Comparison of ENCODE assay signal across 8 cellular contexts in the genomic region with DNA sequence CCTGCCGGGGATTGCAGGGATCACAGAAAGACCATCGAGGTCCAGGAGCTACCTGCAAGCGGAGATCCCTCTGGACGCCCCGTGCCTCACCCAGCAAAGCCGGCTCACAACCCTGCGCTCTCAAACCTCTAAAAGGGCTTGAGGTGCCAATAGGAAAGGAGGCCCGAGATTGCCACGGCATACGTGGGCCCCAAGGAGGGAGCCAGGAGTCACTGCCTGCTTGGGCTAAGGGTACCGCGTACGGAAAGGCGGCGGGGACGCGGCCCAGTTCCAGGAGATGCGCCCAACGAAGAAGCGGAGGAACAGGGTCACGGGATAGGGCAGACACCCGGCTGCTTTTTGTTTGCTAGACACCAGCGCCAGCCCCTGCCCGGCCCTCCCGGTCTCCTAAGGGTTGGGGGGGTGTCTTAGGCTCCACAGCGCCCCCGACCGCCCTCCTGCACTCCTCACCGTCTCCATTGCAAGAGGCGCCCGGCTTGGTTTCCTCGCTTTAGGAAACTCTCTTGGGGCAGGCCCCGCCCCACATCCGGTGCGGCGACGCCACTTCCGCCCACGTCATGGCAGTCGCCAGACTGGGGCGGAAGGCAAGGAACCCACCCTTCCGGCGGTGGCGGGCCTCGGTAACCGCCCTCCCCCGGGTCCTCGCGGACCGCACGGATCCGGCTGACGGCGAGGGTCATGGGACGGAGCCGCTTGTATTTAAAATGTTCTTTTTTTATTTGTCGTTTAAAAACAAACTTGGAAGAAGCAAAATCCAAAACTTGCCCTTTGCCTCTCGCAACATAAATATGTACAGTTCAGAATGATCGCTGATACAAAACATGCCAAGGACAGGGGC. TPM values are rescaled to one million over a fixed set of nuclear protein-coding genes. Genes with fewer than 3 reads are reported as not detected.
DNase-seq lines count a peak whose midpoint lies in the region; ATAC-seq, FAIRE-seq and TF ChIP-seq lines count a peak whose summit lies in the region.

Gene PRKAG1, minus strand, starts transcription at position 495 of the 838 bp plus-strand sequence. Its CDS starts 36 bp downstream, at position 459.

- H3K56ac ChIP-seq in H9 (ENCODE audit: insufficient read length, low read depth, low read length) = no peak within 1 kb of the TSS

- peak; percentile 71 for TF ChIP-seq CTCF in H9 (conservative IDR thresholded peaks at IDR 0.05)
- TF ChIP-seq CTCF in fibroblast of the aortic adventitia (IDR thresholded peaks at IDR 0.05; ENCODE audit: insufficient read depth, low read length) = peak; percentile 64
- TF ChIP-seq CTCF in nephron progenitor cell (IDR thresholded peaks at IDR 0.05) = peak; percentile 41

- H3K23me2 ChIP-seq in H9 (ENCODE audit: insufficient read length, low read depth, low read length, poor library complexity, severe bottlenecking) = peaks cover 9% of the 10 kb centered on the region

- no peaks in the 10 kb centered on the region for H3K79me2 ChIP-seq in H9 (ENCODE audit: insufficient read depth, low read length)

- H2AK5ac ChIP-seq in H9 (ENCODE audit: insufficient read length, low read length) = no peak within 1 kb of the TSS

- H3K4me3 ChIP-seq in fibroblast of the aortic adventitia (ENCODE audit: low read depth, low read length) = peak within 1 kb of the TSS; percentile 97

- H3K9me3 Mint-ChIP-seq in H9 = no peaks in the 10 kb centered on the region
- no peaks in the 10 kb centered on the region for H3K9me3 Mint-ChIP-seq in nephron progenitor cell
- no peaks in the 10 kb centered on the region for H3K9me3 Mint-ChIP-seq in stimulated activated naive CD8-positive, alpha-beta T cell treated with anti-CD3 and anti-CD28 coated beads, Interleukin-15, amount 100 ng/mL, for 72 hours

- no peaks in the 10 kb centered on the region for H3K27me3 ChIP-seq in H9 (ENCODE audit: insufficient read depth, low read length)

- peak within 1 kb of the TSS; percentile 91 for H3K27ac ChIP-seq in H9 (ENCODE audit: insufficient read length, low read depth, low read length)

- no peak within 1 kb of the TSS for H3K23ac ChIP-seq in H9 (ENCODE audit: insufficient read length, low read depth, low read length)

- H3K79me1 ChIP-seq in H9 (ENCODE audit: insufficient read depth, low read depth, low read length, poor library complexity, severe bottlenecking) = peaks cover 3% of the 10 kb centered on the region

- H2BK12ac ChIP-seq in H9 (ENCODE audit: insufficient read length, low read depth, low read length) = peak within 1 kb of the TSS; percentile 64

- no peaks in the 10 kb centered on the region for H3K4me1 ChIP-seq in H9 (ENCODE audit: insufficient read depth, low read length)

- no peak within 1 kb of the TSS for H4K91ac ChIP-seq in H9 (ENCODE audit: insufficient read length, low read depth, low read length)

- H3K4me1 Mint-ChIP-seq in H9 (peaks cover 15% of the 10 kb centered on the region in 2 experiments), nephron progenitor cell (peaks cover 34% of the 10 kb centered on the region)
- H3K4me1 Mint-ChIP-seq in stimulated activated naive CD8-positive, alpha-beta T cell treated with anti-CD3 and anti-CD28 coated beads, Interleukin-15, amount 100 ng/mL, for 72 hours = peaks cover 52% of the 10 kb centered on the region

- peak; percentile 93 for FAIRE-seq in G401.6 (lab: Jason Lieb, UNC)

- peak within 1 kb of the TSS; percentile 93 for H4K5ac ChIP-seq in H9 (ENCODE audit: insufficient read length, low read depth, low read length)

- H3K14ac ChIP-seq in H9 (ENCODE audit: insufficient read depth, low read length) = peak within 1 kb of the TSS; percentile 80

- H2BK15ac ChIP-seq in H9 (ENCODE audit: low read depth, low read length) = no peak within 1 kb of the TSS

- H3K18ac ChIP-seq in H9 (ENCODE audit: insufficient read length, low read depth, low read length) = peak within 1 kb of the TSS; percentile 85

- peak within 1 kb of the TSS; percentile 97 for H3K9ac ChIP-seq in H9 (ENCODE audit: extremely low read depth, insufficient read length, low read length)

- no peaks in the 10 kb centered on the region; the same call in 1 of the 2 replicates for H3K27me3 Mint-ChIP-seq in H9 (ENCODE audit: low read depth)
- peaks cover 3% of the 10 kb centered on the region for H3K27me3 Mint-ChIP-seq in nephron progenitor cell (ENCODE audit: low read depth, poor library complexity)
- no peaks in the 10 kb centered on the region for H3K27me3 Mint-ChIP-seq in stimulated activated naive CD8-positive, alpha-beta T cell treated with anti-CD3 and anti-CD28 coated beads, Interleukin-15, amount 100 ng/mL, for 72 hours

- H3K36me3 Mint-ChIP-seq in H9 (ENCODE audit: insufficient read depth in 1 of 3, low read depth in 3 of 3) (peaks cover 10 to 28% (median 26%) of the 10 kb centered on the region in 3 experiments), nephron progenitor cell (ENCODE audit: low read depth) (peaks cover 28% of the 10 kb centered on the region)

- WGBS in H9 (ENCODE audit: extremely low coverage, insufficient read length, low lambda C conversion rate) = no CpG with 5 or more reads among the region's 59 CpGs

- H3K27ac Mint-ChIP-seq in H9 (peak within 1 kb of the TSS; percentile 99), nephron progenitor cell (peak within 1 kb of the TSS; percentile 98)
- peak within 1 kb of the TSS; percentile 97 to 98 for H3K27ac Mint-ChIP-seq in stimulated activated naive CD8-positive, alpha-beta T cell treated with anti-CD3 and anti-CD28 coated beads, Interleukin-15, amount 100 ng/mL, for 72 hours

- H3K4me3 Mint-ChIP-seq in H9 (peak within 1 kb of the TSS; percentile 89 to 93), nephron progenitor cell (peak within 1 kb of the TSS; percentile 92)
- peak within 1 kb of the TSS; percentile 91 to 93 for H3K4me3 Mint-ChIP-seq in stimulated activated naive CD8-positive, alpha-beta T cell treated with anti-CD3 and anti-CD28 coated beads, Interleukin-15, amount 100 ng/mL, for 72 hours

- no peak within 1 kb of the TSS for H2BK20ac ChIP-seq in H9 (ENCODE audit: low read depth, low read length, poor library complexity, severe bottlenecking)

- H3K4me2 ChIP-seq in H9 (ENCODE audit: insufficient read depth, insufficient read length, low read length) = peak within 1 kb of the TSS; percentile 91

- H4K8ac ChIP-seq in H9 (replicated peaks; ENCODE audit: insufficient read length, low read depth, low read length) = peak within 1 kb of the TSS; percentile 53

- H3K4ac ChIP-seq in H9 (ENCODE audit: low read depth, low read length) = no peak within 1 kb of the TSS; the same call in 1 of the 2 replicates

- peak within 1 kb of the TSS; percentile 78 for H2BK120ac ChIP-seq in H9 (ENCODE audit: low read depth, low read length, poor library complexity, severe bottlenecking)

- H3T11ph ChIP-seq in H9 (ENCODE audit: low read length) = no peak within 1 kb of the TSS

- H4K20me1 ChIP-seq in H9 (ENCODE audit: control insufficient read depth, insufficient read depth, insufficient read length) = no peaks in the 10 kb centered on the region

- H3K9me3 ChIP-seq in H9 (ENCODE audit: control insufficient read depth, low read depth, low read length) = no peaks in the 10 kb centered on the region

- peak; percentile 91 for ATAC-seq in stimulated activated naive CD8-positive, alpha-beta T cell treated with anti-CD3 and anti-CD28 coated beads, Interleukin-15, amount 100 ng/mL, for 72 hours

- H2BK5ac ChIP-seq in H9 (ENCODE audit: insufficient read length, low read length) = no peak within 1 kb of the TSS

- DNase-seq in H9 = peak; percentile 99
- DNase-seq in M059J (ENCODE audit: low read depth) = peak; percentile 95
- peak; percentile 94 to 95 for DNase-seq in SHP77 (lab: John Stamatoyannopoulos, UW)
- peak; percentile 95 for DNase-seq in activated effector memory CD4-positive, alpha-beta T cell treated with Interleukin-2 at 50 U/mL for 16 hours
- DNase-seq in fibroblast of the aortic adventitia (ENCODE audit: low read depth) = peak; percentile 96
- DNase-seq in nephron progenitor cell = peak; percentile 94
- DNase-seq in stimulated activated naive CD8-positive, alpha-beta T cell treated with anti-CD3 and anti-CD28 coated beads, Interleukin-15, amount 100 ng/mL, for 72 hours = peak; percentile 93 to 97

- no peak within 1 kb of the TSS for H2AFZ ChIP-seq in H9 (ENCODE audit: low read length)

RNA-seq across cellular contexts. Expression of gene PRKAG1, which starts in this region (rescaled TPM):
- total RNA-seq in H9 (2021) = 34.8 and 36.7 TPM in 2 replicates
- total RNA-seq in M059J (2014; rRNA removed; shearing (Covaris generic)) = 56.0 and 59.3 TPM in 2 replicates
- 52.4 and 95.9 TPM in 2 replicates for total RNA-seq in fibroblast of the aortic adventitia (ENCODE audit: low replicate concordance)

Comparison
In these comparisons a context has a peak if more than half of its experiments do, and no peak if none do; other contexts are left out.
1. Peak in every context shown above with its lines: DNase-seq, ATAC-seq, H3K4me3 ChIP-seq and H3K27ac ChIP-seq.